8 cellular contexts compared by ENCODE assay signal in genomic region chr5:151098185-151098813, GRCh38. TPM values are rescaled to one million over a fixed set of nuclear protein-coding genes. Genes with fewer than 3 reads are reported as not detected.
DNase-seq lines count a peak whose midpoint lies in the region; ATAC-seq, FAIRE-seq and TF ChIP-seq lines count a peak whose summit lies in the region.

No MANE protein-coding gene starts in this region.

- peak overlapping the region; percentile 49; the same call in 1 of the 2 replicates for H3K9ac ChIP-seq in GM12878 (ENCODE audit: control insufficient read depth, insufficient read depth, low read length)

- no peak for TF ChIP-seq RAD21 in GM12878 (IDR thresholded peaks at IDR 0.05; ENCODE audit: insufficient read depth, low read depth, low read length)

- TF ChIP-seq EP300 in GM12878 (IDR thresholded peaks at IDR 0.05; ENCODE audit: borderline replicate concordance in 1 of 2, control insufficient read depth in 1 of 2, low read depth in 2 of 2, low read length in 2 of 2) (peak; percentile 53 to 84; a peak in 3 of 4 replicates), suprapubic skin (IDR thresholded peaks at IDR 0.05) (no peak)

- CTCF ChIA-PET in GM12878 (lab: Yijun Ruan, JAX), result interaction anchor here (0.6 to 6.3 kb wide), 19 partner anchors 9 to 143 kb away, joined by 3 to 78 read pairs (median 7); partner anchors contain the start of genes ANXA6, CCDC69 and TNIP1

- H3K4me3 ChIP-seq in GM12878, result peak overlapping the region; percentile 42; the same call in 1 of the 2 replicates
- H3K4me3 ChIP-seq in suprapubic skin, result no peak overlapping the region
- no peak overlapping the region for H3K4me3 ChIP-seq in MG63

- H3K36me3 ChIP-seq in GM12878 (ENCODE audit: control insufficient read depth in 2 of 2, insufficient read depth in 2 of 2, low read length in 1 of 2) (peaks cover 13 to 14% of the 10 kb centered on the region in 2 experiments), suprapubic skin (peaks cover 2% of the 10 kb centered on the region), MG63 (peaks cover 31% of the 10 kb centered on the region)

- no peaks in the 10 kb centered on the region for H3K36me3 Mint-ChIP-seq in glutamatergic neuron (ENCODE audit: unreplicated experiment)

- POLR2A ChIA-PET in GM12878 (lab: Charles Lee), result interaction anchor here (0.6 to 8.2 kb wide), 19 partner anchors 9 to 152 kb away, joined by 3 to 222 read pairs (median 5); partner anchors contain the start of gene TNIP1

- H3K27me3 ChIP-seq in GM12878 (replicated peaks in 1 of 2; ENCODE audit: control insufficient read depth in 2 of 2, insufficient read depth in 2 of 2, low read length in 1 of 2) (no peaks in the 10 kb centered on the region), suprapubic skin (no peaks in the 10 kb centered on the region), MG63 (no peaks in the 10 kb centered on the region)

- no peak overlapping the region for H2AFZ ChIP-seq in GM12878 (ENCODE audit: control insufficient read depth, low read depth, low read length)

- no TSS peak for BruUV-seq in GM12878 (replicated peaks; lab: Mats Ljungman, UMichigan)

- no peak overlapping the region for H3K27ac Mint-ChIP-seq in glutamatergic neuron (ENCODE audit: unreplicated experiment)

- in situ Hi-C loops in GM12878 (cut with MboI), result no loop called here

- RAD21 ChIA-PET in GM12878 (lab: Charles Lee; ENCODE audit: unreplicated experiment), result interaction anchor here (1.0 to 5.7 kb wide), 17 partner anchors 9 to 154 kb away, joined by 3 to 94 read pairs (median 7); partner anchors contain the start of genes ANXA6, GM2A and TNIP1

- H3K9me3 Mint-ChIP-seq in glutamatergic neuron (ENCODE audit: unreplicated experiment), result peaks cover 18% of the 10 kb centered on the region

- H3K4me1 ChIP-seq in GM12878 (ENCODE audit: control insufficient read depth, insufficient read depth, low read length), result peaks cover 71% of the 10 kb centered on the region
- peaks cover 27% of the 10 kb centered on the region for H3K4me1 ChIP-seq in suprapubic skin

- H3K27ac ChIP-seq in GM12878 (ENCODE audit: control insufficient read depth, insufficient read depth) (peak overlapping the region; percentile 83), suprapubic skin (no peak overlapping the region)

- ATAC-seq in HG03196 (IDR thresholded peaks at IDR 0.05; ENCODE audit: unreplicated experiment), result peak; percentile 33
- peak; percentile 69 for ATAC-seq in GM12878

- peak overlapping the region; percentile 70 for H3K4me2 ChIP-seq in GM12878 (ENCODE audit: control insufficient read depth, insufficient read depth)

- TF ChIP-seq POLR2A in GM12878 (IDR thresholded peaks at IDR 0.05; ENCODE audit: low read depth, low read length) (peak; percentile 38; the same call in 1 of the 2 replicates), suprapubic skin (IDR thresholded peaks at IDR 0.05) (no peak)

- intact Hi-C loops in GM12878 (cut with micrococcal nuclease; ENCODE audit: unreplicated experiment), result no loop called here

- no peak for TF ChIP-seq CTCF in GM12878 (IDR thresholded peaks at IDR 0.05 in 2 of 3, conservative IDR thresholded peaks at IDR 0.05 in 1 of 3; ENCODE audit: control insufficient read depth in 2 of 3, extremely low read depth in 1 of 3, insufficient read depth in 1 of 3, low read depth in 3 of 3, low read length in 3 of 3)
- TF ChIP-seq CTCF in suprapubic skin (IDR thresholded peaks at IDR 0.05), result no peak
- TF ChIP-seq CTCF in glutamatergic neuron (IDR thresholded peaks at IDR 0.05; ENCODE audit: partially characterized antibody, unreplicated experiment), result no peak

- peak; percentile 88 for FAIRE-seq in GM19239 (lab: Jason Lieb, UNC)
- FAIRE-seq in GM12878 (lab: Jason Lieb, UNC), result peak; percentile 79
- no peak for FAIRE-seq in urothelium cell line (lab: Jason Lieb, UNC)

- DNase-seq in CD1c-positive myeloid dendritic cell (ENCODE audit: extremely low spot score) (peak; percentile 33), GM19239 (ENCODE audit: insufficient read length, low spot score) (peak; percentile 52), GM12878 (ENCODE audit: low read depth, low spot score) (no peak), urothelium cell line (ENCODE audit: low spot score) (no peak), suprapubic skin (ENCODE audit: low spot score in 2 of 2) (no peak), MG63 (no peak), glutamatergic neuron (no peak)

- H3K27me3 Mint-ChIP-seq in glutamatergic neuron (ENCODE audit: unreplicated experiment), result peaks cover 13% of the 10 kb centered on the region

- peaks cover 16% of the 10 kb centered on the region for H3K79me2 ChIP-seq in GM12878 (ENCODE audit: control insufficient read depth, insufficient read depth, low read length)

- 1% methylated on average over 9 of the region's 9 CpGs for WGBS in GM12878 (ENCODE audit: insufficient coverage, insufficient replicate concordance, low lambda C conversion rate, missing lambda C conversion rate)
- 74% methylated on average over 9 of the region's 9 CpGs for WGBS in suprapubic skin

- H4K20me1 ChIP-seq in GM12878 (ENCODE audit: control insufficient read depth, insufficient read depth), result no peaks in the 10 kb centered on the region

- H3K9me3 ChIP-seq in GM12878 (replicated peaks; ENCODE audit: control insufficient read depth, insufficient read depth, low read length) (no peaks in the 10 kb centered on the region), suprapubic skin (no peaks in the 10 kb centered on the region), MG63 (no peaks in the 10 kb centered on the region)

- SMC1A ChIA-PET in GM12878 (lab: Charles Lee; ENCODE audit: uncharacterized antibody, unreplicated experiment), result interaction anchor here (0.7 to 6.0 kb wide), 26 partner anchors 9 to 113 kb away, joined by 3 to 125 read pairs (median 6); partner anchors contain the start of genes ANXA6 and TNIP1

- no peak overlapping the region for H3K4me3 Mint-ChIP-seq in glutamatergic neuron (ENCODE audit: unreplicated experiment)

- H3K4me1 Mint-ChIP-seq in glutamatergic neuron (ENCODE audit: low read depth, unreplicated experiment), result peaks cover 20% of the 10 kb centered on the region

TF ChIP-seq in GM12878, 131 proteins besides CTCF, POLR2A, EP300 and RAD21 (continues in another document):
- TF ChIP-seq ZZZ3 (IDR thresholded peaks at IDR 0.05; ENCODE audit: control insufficient read depth, insufficient read length, low read depth), result no peak
- TF ChIP-seq BRCA1 (IDR thresholded peaks at IDR 0.05; ENCODE audit: low read depth, low read length), result no peak
- no peak for TF ChIP-seq EGR1 (IDR thresholded peaks at IDR 0.05; ENCODE audit: borderline replicate concordance in 1 of 2, low read depth in 2 of 2, low read length in 2 of 2)
- peak; percentile 62; the same call in 1 of the 2 replicates for TF ChIP-seq BCL11A (IDR thresholded peaks at IDR 0.05; ENCODE audit: low read depth, low read length)
- TF ChIP-seq KAT2A (conservative IDR thresholded peaks at IDR 0.05; ENCODE audit: control insufficient read depth, low read depth, low read length), result no peak
- no peak for TF ChIP-seq TAF1 (IDR thresholded peaks at IDR 0.05; ENCODE audit: borderline replicate concordance, low read depth, low read length)
- peak; percentile 78 for TF ChIP-seq NFIC (IDR thresholded peaks at IDR 0.05; ENCODE audit: low read depth, low read length)
- TF ChIP-seq RUNX3 (IDR thresholded peaks at IDR 0.05; ENCODE audit: low read length), result peak; percentile 87
- TF ChIP-seq PML (IDR thresholded peaks at IDR 0.05; ENCODE audit: low read length), result peak; percentile 57
- TF ChIP-seq TARDBP (IDR thresholded peaks at IDR 0.05; ENCODE audit: borderline replicate concordance), result peak; percentile 59

RNA-seq across cellular contexts. Expression of gene TNIP1, which starts 17.5 kb away (rescaled TPM):
- 372 and 425 TPM in 2 replicates for total RNA-seq in GM12878 (2013; cell fraction: nucleolus; rRNA removed)
- total RNA-seq in GM12878 (2014; rRNA removed), result 203 and 223 TPM in 2 replicates
- 147 and 148 TPM in 2 replicates for total RNA-seq in GM12878 (2014; rRNA removed; fragmentation: Illumina TruSeq; extraction: Trizol)
- total RNA-seq in GM12878 (2021), result 279 and 289 TPM in 2 replicates
- polyA plus RNA-seq in GM12878 (2011; ENCODE audit: low read depth), result 132 TPM
- 156 and 178 TPM in 2 replicates for polyA plus RNA-seq in GM12878 (2011; rRNA removed)
- 190 and 206 TPM in 2 replicates for polyA plus RNA-seq in GM12878 (2011; cell fraction: cytosol; rRNA removed)
- polyA plus RNA-seq in GM12878 (2011; cell fraction: nucleus; rRNA removed), result 272 and 287 TPM in 2 replicates
- polyA plus RNA-seq in GM12878 (2012), result 262 and 278 TPM in 2 replicates
- polyA plus RNA-seq in GM12878 (2014; fragmentation: Illumina TruSeq; extraction: Trizol), result 107 and 151 TPM in 2 replicates
- 10 to 100 TPM in 1 of 2 experiments, 1 to 10 TPM in 1; 4.4 to 13.7 TPM for polyA plus RNA-seq in GM12878 (2014; fragmentation: Nextera tagmentation; extraction: Ambion mirVana)
- 199 and 200 TPM in 2 replicates for polyA plus RNA-seq in GM12878 (2014; rRNA removed)
- polyA plus RNA-seq in GM12878 (2016; fragmentation: Nextera tagmentation; extraction: Ambion mirVana), result 100 to 1,000 TPM; 112 to 117 TPM
- polyA minus RNA-seq in GM12878 (2011; rRNA and poly(A)+ RNA removed), result 245 and 345 TPM in 2 replicates
- polyA minus RNA-seq in GM12878 (2011; cell fraction: cytosol; rRNA and poly(A)+ RNA removed), result 117 and 134 TPM in 2 replicates
- polyA minus RNA-seq in GM12878 (2011; cell fraction: nucleus; rRNA and poly(A)+ RNA removed), result 165 and 259 TPM in 2 replicates
- 10 to 100 TPM; 47.5 to 94.7 (median 70.9) TPM for total RNA-seq in suprapubic skin
- 74.2 and 76.6 TPM in 2 replicates for total RNA-seq in MG63 (2014; rRNA removed; shearing (Covaris generic); ENCODE audit: low replicate concordance)
- 34.1 TPM for total RNA-seq in glutamatergic neuron (ENCODE audit: unreplicated experiment)

RNA-seq across cellular contexts. Expression of gene ANXA6, which starts 59.3 kb away (rescaled TPM):
- 295 and 301 TPM in 2 replicates for total RNA-seq in GM12878 (2013; cell fraction: nucleolus; rRNA removed)
- total RNA-seq in GM12878 (2014; rRNA removed) (477 and 484 TPM in 2 replicates), GM12878 (2014; rRNA removed; fragmentation: Illumina TruSeq; extraction: Trizol) (549 and 550 TPM in 2 replicates), GM12878 (2021) (528 and 542 TPM in 2 replicates), suprapubic skin (10 to 100 TPM; 21.7 to 64.4 (median 49.5) TPM), glutamatergic neuron (ENCODE audit: unreplicated experiment) (143 TPM)
- polyA plus RNA-seq in GM12878 (2011; ENCODE audit: low read depth), result 195 TPM
- polyA plus RNA-seq in GM12878 (2011; rRNA removed) (460 and 571 TPM in 2 replicates), GM12878 (2014; fragmentation: Illumina TruSeq; extraction: Trizol) (506 and 510 TPM in 2 replicates), GM12878 (2014; fragmentation: Nextera tagmentation; extraction: Ambion mirVana) (10 to 100 TPM; 44.0 to 73.1 TPM), GM12878 (2014; rRNA removed) (453 and 470 TPM in 2 replicates), GM12878 (2016; fragmentation: Nextera tagmentation; extraction: Ambion mirVana) (100 to 1,000 TPM; 280 to 291 TPM)
- polyA plus RNA-seq in GM12878 (2011; cell fraction: cytosol; rRNA removed), result 618 and 630 TPM in 2 replicates
- polyA plus RNA-seq in GM12878 (2011; cell fraction: nucleus; rRNA removed), result 407 and 532 TPM in 2 replicates
- polyA plus RNA-seq in GM12878 (2012), result 297 and 330 TPM in 2 replicates
- 634 and 706 TPM in 2 replicates for polyA minus RNA-seq in GM12878 (2011; rRNA and poly(A)+ RNA removed)
- 242 and 263 TPM in 2 replicates for polyA minus RNA-seq in GM12878 (2011; cell fraction: cytosol; rRNA and poly(A)+ RNA removed)
- 286 and 410 TPM in 2 replicates for polyA minus RNA-seq in GM12878 (2011; cell fraction: nucleus; rRNA and poly(A)+ RNA removed)
- 222 and 331 TPM in 2 replicates for total RNA-seq in MG63 (2014; rRNA removed; shearing (Covaris generic); ENCODE audit: low replicate concordance)

Comparison
In these comparisons a context has a peak if more than half of its experiments do, and no peak if none do; other contexts are left out.
1. DNase-seq: peak in CD1c-positive myeloid dendritic cell (single experiment) and GM19239 (single experiment); none in GM12878 (single experiment), urothelium cell line (single experiment), suprapubic skin (0 of 2), MG63 (single experiment) and glutamatergic neuron (single experiment).